15 cellular contexts compared by ENCODE assay signal in the genomic region with DNA sequence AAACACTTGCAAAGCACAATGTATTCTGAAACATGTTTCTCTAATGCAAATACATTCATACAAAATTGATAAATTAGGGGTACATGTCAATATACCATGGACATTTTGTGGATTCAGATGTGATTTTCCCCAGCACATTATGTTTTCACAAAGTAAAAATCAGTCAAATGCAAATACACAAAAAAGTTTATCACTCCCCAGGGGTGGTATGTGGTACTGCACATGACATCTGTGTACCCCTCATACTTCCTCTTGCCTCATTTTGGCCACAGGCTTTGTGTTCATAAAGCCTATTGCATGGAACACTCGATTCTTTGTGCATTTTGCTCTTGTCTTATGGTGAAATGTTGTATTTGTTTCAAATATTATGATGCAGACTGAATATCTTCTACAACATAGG.
A peak's percentile ranks its signal among the peaks of the same experiment; 100 is the strongest.
DNase-seq lines count a peak whose midpoint lies in the region; ATAC-seq and TF ChIP-seq lines count a peak whose summit lies in the region.
"Had no signal": no experiment of that assay in that cellular context is flagged by ENCODE, and none has a peak within 500 bp of the region (broad histone marks: within the 10 kb centered on the region; RNA-seq: fewer than 3 reads in every experiment).

No MANE protein-coding gene starts in this region.

- H3K36me3 ChIP-seq in MM.1S (replicated peaks; ENCODE audit: insufficient read depth, low read length) (no peaks in the 10 kb centered on the region), neural cell (ENCODE audit: insufficient read depth, low read length) (no peaks in the 10 kb centered on the region), adrenal gland (replicated peaks in 1 of 2) (no peaks in the 10 kb centered on the region)
- H3K36me3 ChIP-seq: gastroesophageal sphincter, transverse colon had no signal

- ATAC-seq in GM21619 (IDR thresholded peaks at IDR 0.05; ENCODE audit: unreplicated experiment) (no peak), GM21737 (IDR thresholded peaks at IDR 0.05; ENCODE audit: unreplicated experiment) (no peak)
- ATAC-seq: gastroesophageal sphincter, left cardiac atrium had no signal

- H3K4me1 ChIP-seq in MM.1S (ENCODE audit: low read length), result no peaks in the 10 kb centered on the region
- H3K4me1 ChIP-seq in adrenal gland (replicated peaks in 1 of 2), result no peaks in the 10 kb centered on the region
- H3K4me1 ChIP-seq: gastroesophageal sphincter, transverse colon had no signal

- H3K9me2 ChIP-seq in MM.1S (replicated peaks; ENCODE audit: insufficient read depth, low read length) (no peaks in the 10 kb centered on the region), neural cell (ENCODE audit: insufficient read depth, low read length) (no peaks in the 10 kb centered on the region)

- no peak for TF ChIP-seq POLR2A in adrenal gland (IDR thresholded peaks at IDR 0.05)

- H3K27ac ChIP-seq in MM.1S (ENCODE audit: low read length), result no peak overlapping the region
- no peak overlapping the region for H3K27ac ChIP-seq in neural cell (ENCODE audit: low read length)
- H3K27ac ChIP-seq in adrenal gland, result no peak overlapping the region
- H3K27ac ChIP-seq: gastroesophageal sphincter, transverse colon had no signal

- in situ Hi-C loops in astrocyte of the cerebellum (cut with HindIII; ENCODE audit: low sequenced_read_pairs), result no loop called here

- no peak overlapping the region for H2AFZ ChIP-seq in MM.1S (ENCODE audit: low read length)
- H2AFZ ChIP-seq in neural cell (ENCODE audit: low read depth, low read length), result no peak overlapping the region

- H3K4me2 ChIP-seq in MM.1S (ENCODE audit: low read depth, low read length) (no peak overlapping the region), neural cell (ENCODE audit: low read length) (no peak overlapping the region)

- no peaks in the 10 kb centered on the region for H3F3A ChIP-seq in MM.1S (ENCODE audit: insufficient read depth, low read length)
- no peaks in the 10 kb centered on the region for H3F3A ChIP-seq in neural cell (ENCODE audit: insufficient read depth, low read length, poor library complexity, severe bottlenecking)

- no peaks in the 10 kb centered on the region for H3K9me3 ChIP-seq in MM.1S (replicated peaks; ENCODE audit: insufficient read depth, low read length)
- no peaks in the 10 kb centered on the region for H3K9me3 ChIP-seq in neural cell (ENCODE audit: low read length)
- H3K9me3 ChIP-seq in adrenal gland (replicated peaks in 1 of 3), result no peaks in the 10 kb centered on the region
- H3K9me3 ChIP-seq: gastroesophageal sphincter, transverse colon had no signal

- no peak overlapping the region for H3K4me3 ChIP-seq in MM.1S (ENCODE audit: low read length)
- H3K4me3 ChIP-seq in astrocyte of the cerebellum (ENCODE audit: low read depth, low read length), result no peak overlapping the region
- H3K4me3 ChIP-seq in neural cell (ENCODE audit: low read length), result no peak overlapping the region
- H3K4me3 ChIP-seq in adrenal gland, result no peak overlapping the region
- H3K4me3 ChIP-seq: gastroesophageal sphincter, transverse colon had no signal

- DNase-seq in MM.1S (no peak), astrocyte of the cerebellum (ENCODE audit: low read depth) (no peak), adrenal gland (no peak), NCI-H187 (lab: John Stamatoyannopoulos, UW) (no peak)
- DNase-seq: COR-L47, IMR-90, left cardiac atrium, NCI-H2171, small intestine, transverse colon had no signal

- H3K9ac ChIP-seq in MM.1S (ENCODE audit: low read length) (no peak overlapping the region), neural cell (ENCODE audit: low read length) (no peak overlapping the region)

- TF ChIP-seq RAD21 in neural cell (conservative IDR thresholded peaks at IDR 0.05), result no peak

- intact Hi-C loops in adrenal gland (cut with DNase I), result no loop called here

- H4K20me1 ChIP-seq in MM.1S (ENCODE audit: insufficient read depth, low read length) (no peaks in the 10 kb centered on the region), neural cell (ENCODE audit: insufficient read depth) (no peaks in the 10 kb centered on the region)

- no peak for TF ChIP-seq EP300 in neural cell (conservative IDR thresholded peaks at IDR 0.05; ENCODE audit: poor library complexity, severe bottlenecking)

- H3K79me2 ChIP-seq in MM.1S (ENCODE audit: low read length) (no peaks in the 10 kb centered on the region), neural cell (replicated peaks; ENCODE audit: insufficient read depth, low read length) (no peaks in the 10 kb centered on the region)

- WGBS in adrenal gland, 4 donors, result 37 to 47% (median 45%) methylated on average over 1 of the region's 1 CpG

- TF ChIP-seq CTCF in GM12873 (IDR thresholded peaks at IDR 0.05; ENCODE audit: insufficient read depth, low read depth, low read length, missing control alignments), result peak; percentile 48
- TF ChIP-seq CTCF in MM.1S (IDR thresholded peaks at IDR 0.05; ENCODE audit: low read length), result peak; percentile 25; the same call in 1 of the 2 replicates
- TF ChIP-seq CTCF in astrocyte of the cerebellum (IDR thresholded peaks at IDR 0.05; ENCODE audit: low read depth, low read length, missing control alignments), result peak; percentile 14
- peak; percentile 29 for TF ChIP-seq CTCF in neural cell (IDR thresholded peaks at IDR 0.05; ENCODE audit: poor library complexity, severe bottlenecking)
- no peak for TF ChIP-seq CTCF in adrenal gland (IDR thresholded peaks at IDR 0.05)

- no peaks in the 10 kb centered on the region for H3K27me3 ChIP-seq in MM.1S (replicated peaks; ENCODE audit: insufficient read depth, low read length)
- no peaks in the 10 kb centered on the region for H3K27me3 ChIP-seq in neural cell (ENCODE audit: insufficient read depth, low read depth, low read length)
- H3K27me3 ChIP-seq in adrenal gland, result no peaks in the 10 kb centered on the region
- H3K27me3 ChIP-seq: gastroesophageal sphincter, transverse colon had no signal

TF ChIP-seq in neural cell, 6 proteins besides CTCF, POLR2A, EP300 and RAD21:
- TF ChIP-seq, protein P1, sequence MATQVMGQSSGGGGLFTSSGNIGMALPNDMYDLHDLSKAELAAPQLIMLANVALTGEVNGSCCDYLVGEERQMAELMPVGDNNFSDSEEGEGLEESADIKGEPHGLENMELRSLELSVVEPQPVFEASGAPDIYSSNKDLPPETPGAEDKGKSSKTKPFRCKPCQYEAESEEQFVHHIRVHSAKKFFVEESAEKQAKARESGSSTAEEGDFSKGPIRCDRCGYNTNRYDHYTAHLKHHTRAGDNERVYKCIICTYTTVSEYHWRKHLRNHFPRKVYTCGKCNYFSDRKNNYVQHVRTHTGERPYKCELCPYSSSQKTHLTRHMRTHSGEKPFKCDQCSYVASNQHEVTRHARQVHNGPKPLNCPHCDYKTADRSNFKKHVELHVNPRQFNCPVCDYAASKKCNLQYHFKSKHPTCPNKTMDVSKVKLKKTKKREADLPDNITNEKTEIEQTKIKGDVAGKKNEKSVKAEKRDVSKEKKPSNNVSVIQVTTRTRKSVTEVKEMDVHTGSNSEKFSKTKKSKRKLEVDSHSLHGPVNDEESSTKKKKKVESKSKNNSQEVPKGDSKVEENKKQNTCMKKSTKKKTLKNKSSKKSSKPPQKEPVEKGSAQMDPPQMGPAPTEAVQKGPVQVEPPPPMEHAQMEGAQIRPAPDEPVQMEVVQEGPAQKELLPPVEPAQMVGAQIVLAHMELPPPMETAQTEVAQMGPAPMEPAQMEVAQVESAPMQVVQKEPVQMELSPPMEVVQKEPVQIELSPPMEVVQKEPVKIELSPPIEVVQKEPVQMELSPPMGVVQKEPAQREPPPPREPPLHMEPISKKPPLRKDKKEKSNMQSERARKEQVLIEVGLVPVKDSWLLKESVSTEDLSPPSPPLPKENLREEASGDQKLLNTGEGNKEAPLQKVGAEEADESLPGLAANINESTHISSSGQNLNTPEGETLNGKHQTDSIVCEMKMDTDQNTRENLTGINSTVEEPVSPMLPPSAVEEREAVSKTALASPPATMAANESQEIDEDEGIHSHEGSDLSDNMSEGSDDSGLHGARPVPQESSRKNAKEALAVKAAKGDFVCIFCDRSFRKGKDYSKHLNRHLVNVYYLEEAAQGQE (IDR thresholded peaks at IDR 0.05; ENCODE audit: borderline replicate concordance), result no peak
- TF ChIP-seq TAF1 (IDR thresholded peaks at IDR 0.05; ENCODE audit: low read depth) (no peak), EZH2 (IDR thresholded peaks at IDR 0.05; ENCODE audit: borderline replicate concordance, insufficient read depth, low read length, poor library complexity, severe bottlenecking) (no peak), MXI1 (conservative IDR thresholded peaks at IDR 0.05; ENCODE audit: poor library complexity, severe bottlenecking) (no peak), SMC3 (conservative IDR thresholded peaks at IDR 0.05; ENCODE audit: poor library complexity) (no peak), POLR2AphosphoS5 (IDR thresholded peaks at IDR 0.05) (no peak)

Comparison
In these comparisons a context has a peak if more than half of its experiments do, and no peak if none do; other contexts are left out.
1. CTCF ChIP-seq: peak in GM12873 (single experiment), MM.1S (single experiment), astrocyte of the cerebellum (single experiment) and neural cell (single experiment); none in adrenal gland (0 of 6).